Comparison of ENCODE assay signal across 30 cellular contexts in genomic region chr14:88191605-88192004, GRCh38.
"Had no signal": no experiment of that assay in that cellular context is flagged by ENCODE, and none has a peak within 500 bp of the region (broad histone marks: within the 10 kb centered on the region; RNA-seq: fewer than 3 reads in every experiment).

No MANE protein-coding gene starts in this region.

- H3K27ac ChIP-seq: ascending aorta, RWPE1, WERI-Rb-1 had no signal

- ATAC-seq: activated CD8-positive, alpha-beta T cell treated with anti-CD3 and anti-CD28 coated beads for 36 hours; activated T-cell treated with anti-CD3 and anti-CD28 coated beads, Interleukin-2, amount 50 U/mL, for 72 hours; activated T-helper 17 cell treated with anti-CD3 and anti-CD28 coated beads, Interleukin-2, amount 50 U/mL, for 72 hours; PC-3; Right ventricle myocardium inferior had no signal

- DNase-seq: activated CD4-positive, alpha-beta T cell treated with anti-CD3 and anti-CD28 coated beads, Interleukin-2, amount 10 ng/mL, durations not matched to agents 24 days and 14 days; activated CD4-positive, alpha-beta T cell treated with anti-CD3 and anti-CD28 coated beads, Interleukin-2, amount 50 U/mL, for 4 hours; activated CD8-positive, alpha-beta T cell treated with anti-CD3 and anti-CD28 coated beads for 36 hours; activated gamma-delta T cell; activated naive CD4-positive, alpha-beta T cell treated with Interleukin-2 at 50 U/mL for 16 hours; activated naive CD8-positive, alpha-beta T cell treated with anti-CD3 and anti-CD28 coated beads, Interleukin-2, amount 10 ng/mL, durations not matched to agents 7 days and 5 days; activated T-cell treated with anti-CD3 and anti-CD28 coated beads, Interleukin-2, amount 50 U/mL, for 1 hour; activated T-cell treated with anti-CD3 and anti-CD28 coated beads, Interleukin-2, amount 50 U/mL, for 72 hours; amygdala; Kasumi-1; KG1; MM.1S; MV-4-11; NCI-H1092; NCI-H1436 treated with DMSO at 0.1 percent for 48 hours; NCI-H1694 treated with DMSO at 0.1 percent for 48 hours; NCI-H2029; NCI-H345; NCI-H524 treated with DMSO at 0.1 percent for 48 hours; PC-3; SIG-M5; SW 1271; T-helper 1 cell; T-helper 2 cell; T-helper 9 cell; WERI-Rb-1 had no signal

- H3K9me3 ChIP-seq: ascending aorta had no signal

- H3K27me3 ChIP-seq: ascending aorta had no signal

- H3K36me3 ChIP-seq: ascending aorta, WERI-Rb-1 had no signal

- H3K4me3 ChIP-seq: ascending aorta had no signal

- H3K4me1 ChIP-seq: ascending aorta had no signal
